In the genomic region with DNA sequence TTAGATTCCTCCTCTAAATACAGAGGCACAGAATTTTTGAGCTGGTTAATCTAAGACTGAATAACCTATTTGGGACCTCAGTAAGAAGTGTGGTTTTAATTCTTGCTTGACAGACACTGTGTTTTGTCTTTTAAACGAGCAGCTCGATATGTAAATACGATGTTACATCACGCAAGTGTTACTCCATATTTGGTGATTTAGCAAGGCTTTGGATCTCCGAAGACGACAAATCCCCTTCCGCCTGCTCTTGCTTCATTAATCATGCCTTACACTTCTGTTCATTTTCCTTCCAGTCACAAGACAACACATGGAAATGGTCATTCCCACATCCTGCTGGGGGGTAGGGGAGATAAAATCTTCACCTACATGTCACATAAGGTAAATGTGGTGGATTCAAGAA, we compare ENCODE assay signal across 16 cellular contexts. TPM values are rescaled to one million over a fixed set of nuclear protein-coding genes. Genes with fewer than 3 reads are reported as not detected.
DNase-seq lines count a peak whose midpoint lies in the region; ATAC-seq, FAIRE-seq and TF ChIP-seq lines count a peak whose summit lies in the region.
"Had no signal": no experiment of that assay in that cellular context is flagged by ENCODE, and none has a peak within 500 bp of the region (broad histone marks: within the 10 kb centered on the region; RNA-seq: fewer than 3 reads in every experiment).

No MANE protein-coding gene starts in this region.

- peak overlapping the region; percentile 63 for H3K9ac ChIP-seq in keratinocyte (ENCODE audit: control insufficient read depth, extremely low read depth, insufficient read depth, low read length)

- intact Hi-C loops in heart right ventricle (cut with DNase I) = loop anchor here in 2 of 10 donors (10.0 kb wide), 2 partner anchors 59 to 109 kb away; no protein-coding TSS in a partner anchor
- intact Hi-C loops in left ventricle myocardium superior (cut with micrococcal nuclease) = no loop called here

- peaks cover 57% of the 10 kb centered on the region for H3K79me2 ChIP-seq in keratinocyte (ENCODE audit: control insufficient read depth, insufficient read depth, low read length)

- DNase-seq in heart right ventricle = no peak
- no peak for DNase-seq in left ventricle myocardium superior
- peak; percentile 80 for DNase-seq in amniotic epithelial cell (ENCODE audit: low read depth)
- DNase-seq in keratinocyte (ENCODE audit: low read depth, low spot score) = no peak
- DNase-seq in type B pancreatic cell (ENCODE audit: extremely low spot score, unreplicated experiment) = no peak
- DNase-seq in SK-N-DZ (ENCODE audit: low spot score) = no peak
- no peak for DNase-seq in anterior cingulate cortex (lab: John Stamatoyannopoulos, UW)
- DNase-seq: activated gamma-delta T cell; Calu3; NCI-H1436; NCI-H526; stimulated activated CD4-positive, alpha-beta T cell treated with anti-CD3 and anti-CD28 coated beads, Interleukin-12 subunit alpha, Interleukin-12 subunit beta, amount 100 ng/mL, for 4 hours; tibial artery had no signal

- H3K36me3 Mint-ChIP-seq in type B pancreatic cell = peaks cover 39% of the 10 kb centered on the region

- no peaks in the 10 kb centered on the region for H3K9me3 Mint-ChIP-seq in type B pancreatic cell

- H3K4me3 ChIP-seq in heart right ventricle (no peak overlapping the region), keratinocyte (ENCODE audit: control insufficient read depth in 2 of 3, extremely low read depth in 1 of 3, insufficient read depth in 2 of 3, low read depth in 1 of 3, low read length in 3 of 3) (peak overlapping the region in 2 of 3 experiments; percentile 48 to 58)
- H3K4me3 ChIP-seq: breast epithelium, SJSA1, tibial artery had no signal

- H3K4me2 ChIP-seq in keratinocyte (ENCODE audit: control insufficient read depth, extremely low read depth, insufficient read depth, low read depth, low read length) = peak overlapping the region; percentile 94

- H3K27ac Mint-ChIP-seq in type B pancreatic cell = peak overlapping the region; percentile 45

- no peaks in the 10 kb centered on the region for H3K27me3 Mint-ChIP-seq in type B pancreatic cell

- H3K4me1 Mint-ChIP-seq in type B pancreatic cell (ENCODE audit: unreplicated experiment) = peaks cover 87% of the 10 kb centered on the region

- TF ChIP-seq CTCF in heart right ventricle (IDR thresholded peaks at IDR 0.05) (no peak), keratinocyte (optimal IDR thresholded peaks at IDR 0.05 in 1 of 3, IDR thresholded peaks at IDR 0.05 in 1 of 3, conservative IDR thresholded peaks at IDR 0.05 in 1 of 3; ENCODE audit: extremely low read depth in 1 of 3, insufficient read depth in 2 of 3, low read length in 3 of 3) (no peak), type B pancreatic cell (conservative IDR thresholded peaks at IDR 0.05) (no peak)

- H2AFZ ChIP-seq in keratinocyte (ENCODE audit: control insufficient read depth, low read length) = peak overlapping the region; percentile 43

- H3K9me3 ChIP-seq in heart right ventricle = no peaks in the 10 kb centered on the region
- no peaks in the 10 kb centered on the region for H3K9me3 ChIP-seq in keratinocyte (ENCODE audit: control insufficient read depth, low read depth, low read length)
- H3K9me3 ChIP-seq: breast epithelium, SJSA1, tibial artery had no signal

- H3K9me1 ChIP-seq in keratinocyte (ENCODE audit: control insufficient read depth, extremely low read depth, insufficient read depth, low read length) = no peaks in the 10 kb centered on the region

- peaks cover 0 to 73% (median 28%) of the 10 kb centered on the region in 9 donors for H3K4me1 ChIP-seq in heart right ventricle
- peaks cover 71% of the 10 kb centered on the region for H3K4me1 ChIP-seq in keratinocyte (ENCODE audit: control insufficient read depth, extremely low read depth, insufficient read depth, low read length)
- H3K4me1 ChIP-seq: breast epithelium, SJSA1 had no signal

- H3K27me3 ChIP-seq in heart right ventricle = peaks cover 0 to 79% (median 51%) of the 10 kb centered on the region in 7 donors
- H3K27me3 ChIP-seq in keratinocyte (ENCODE audit: control insufficient read depth, extremely low read depth, insufficient read depth, low read length) = no peaks in the 10 kb centered on the region
- H3K27me3 ChIP-seq: breast epithelium had no signal

- no peaks in the 10 kb centered on the region for H3K36me3 ChIP-seq in heart right ventricle
- peaks cover 0 to 3% of the 10 kb centered on the region in 2 experiments for H3K36me3 ChIP-seq in keratinocyte (ENCODE audit: control insufficient read depth in 2 of 2, extremely low read depth in 1 of 2, insufficient read depth in 2 of 2, low read length in 2 of 2)
- H3K36me3 ChIP-seq: breast epithelium, SJSA1, tibial artery had no signal

- 75 to 77% methylated on average over 7 of the region's 7 CpGs for WGBS in heart right ventricle, 2 donors

- FAIRE-seq in keratinocyte (lab: Jason Lieb, UNC) = peak; percentile 97

- dilution Hi-C loops in keratinocyte (cut with MboI; ENCODE audit: extremely low pct_ligation_motif_present, low sequenced_read_pairs) = no loop called here

- peak overlapping the region; percentile 58 for H3K4me3 Mint-ChIP-seq in type B pancreatic cell

- H3K27ac ChIP-seq in heart right ventricle (peak overlapping the region in 8 of 10 donors; percentile 42 to 78 (median 66)), keratinocyte (ENCODE audit: control insufficient read depth, insufficient read depth, low read length) (peak overlapping the region; percentile 78)
- H3K27ac ChIP-seq: breast epithelium, SJSA1, tibial artery had no signal

- no peaks in the 10 kb centered on the region for H4K20me1 ChIP-seq in keratinocyte (ENCODE audit: control insufficient read depth, extremely low read depth, insufficient read depth, low read length)

- ATAC-seq in heart right ventricle (no peak), left ventricle myocardium superior (no peak), HG02981 (IDR thresholded peaks at IDR 0.05; ENCODE audit: unreplicated experiment) (no peak)

RNA-seq across cellular contexts. Expression of a gene that starts 9.4 kb away (rescaled TPM):
- total RNA-seq in heart right ventricle (10 to 100 TPM; 19.5 to 38.5 (median 23.4) TPM), left ventricle myocardium superior (31.2 TPM), type B pancreatic cell (ENCODE audit: low replicate concordance) (47.9 and 53.1 TPM in 2 replicates)
- polyA plus RNA-seq in heart right ventricle (10 to 100 TPM in 1 of 2 donors, 1 to 10 TPM in 1; 3.2 to 22.2 TPM), keratinocyte (3.8 to 5.3 TPM (median 5.0 TPM) in 3 replicates)
- 6.4 TPM for polyA plus RNA-seq in keratinocyte (2011; ENCODE audit: low read depth)
- polyA plus RNA-seq in keratinocyte (2011; cell fraction: cytosol; rRNA removed) = 2.9 and 3.7 TPM in 2 replicates
- 10.2 and 12.2 TPM in 2 replicates for polyA plus RNA-seq in keratinocyte (2011; cell fraction: nucleus; rRNA removed)
- polyA plus RNA-seq in keratinocyte (2012; ENCODE audit: low replicate concordance) = 4.8 and 12.4 TPM in 2 replicates
- polyA minus RNA-seq in keratinocyte = 9.7 to 17.6 TPM (median 12.8 TPM) in 3 replicates
- polyA minus RNA-seq in keratinocyte (2011; cell fraction: cytosol; rRNA and poly(A)+ RNA removed) = 4.2 TPM
- polyA minus RNA-seq in keratinocyte (2011; cell fraction: nucleus; rRNA and poly(A)+ RNA removed) = 10.6 and 20.9 TPM in 2 replicates
- polyA plus RNA-seq in SK-N-DZ (2014; cell fraction: cytosol; rRNA removed) = 12.0 and 17.2 TPM in 2 replicates
- polyA plus RNA-seq in SK-N-DZ (2014; cell fraction: nucleus; rRNA removed) = 20.7 and 24.1 TPM in 2 replicates

Comparison
In these comparisons a context has a peak if more than half of its experiments do, and no peak if none do; other contexts are left out.
1. H3K4me3 ChIP-seq: peak in keratinocyte (2 of 3); none in heart right ventricle (0 of 10).